Comparison of ENCODE assay signal across 7 cellular contexts in genomic region chr16:16595029-16595718, GRCh38.
DNase-seq lines count a peak whose midpoint lies in the region; ATAC-seq and TF ChIP-seq lines count a peak whose summit lies in the region.
"Not testable (repeated sequence)": the region's sequence is repeated elsewhere in the genome, so short reads cannot be mapped to it uniquely, and the experiment has no call there.

No MANE protein-coding gene starts in this region.

- not testable (repeated sequence) for H3K27me3 Mint-ChIP-seq in activated CD8-positive, alpha-beta memory T cell treated with anti-CD3 and anti-CD28 coated beads, Interleukin-2, amount 10 ng/mL, durations not matched to agents 7 days and 5 days
- peaks cover 10 to 12% of the 10 kb centered on the region in 2 donors for H3K27me3 Mint-ChIP-seq in effector memory CD8-positive, alpha-beta T cell

- POLR2A ChIA-PET in Panc1 (lab: Charles Lee): not testable (repeated sequence)

- DNase-seq in Panc1 (ENCODE audit: low read depth, low spot score); effector memory CD8-positive, alpha-beta T cell: not testable (repeated sequence)
- DNase-seq in activated CD8-positive, alpha-beta memory T cell treated with anti-CD3 and anti-CD28 coated beads, Interleukin-2, amount 10 ng/mL, durations not matched to agents 7 days and 5 days: peak; percentile 45

- not testable (repeated sequence) for H3K9me3 ChIP-seq in Panc1 (ENCODE audit: control insufficient read depth, insufficient read depth, low read depth, low read length)

- not testable (repeated sequence) for H3K27ac Mint-ChIP-seq in activated CD8-positive, alpha-beta memory T cell treated with anti-CD3 and anti-CD28 coated beads, Interleukin-2, amount 10 ng/mL, durations not matched to agents 7 days and 5 days; effector memory CD8-positive, alpha-beta T cell

- not testable (repeated sequence) for H3K27ac ChIP-seq in Panc1 (ENCODE audit: low read length)

- not testable (repeated sequence) for H3K4me3 ChIP-seq in Panc1 (ENCODE audit: low read depth in 2 of 2, low read length in 2 of 2)

- H3K4me3 Mint-ChIP-seq in activated CD8-positive, alpha-beta memory T cell treated with anti-CD3 and anti-CD28 coated beads, Interleukin-2, amount 10 ng/mL, durations not matched to agents 7 days and 5 days; effector memory CD8-positive, alpha-beta T cell: not testable (repeated sequence)

- CTCF ChIA-PET in Panc1 (lab: Charles Lee): not testable (repeated sequence)
- CTCF ChIA-PET in activated CD8-positive, alpha-beta memory T cell treated with anti-CD3 and anti-CD28 coated beads, Interleukin-2, amount 10 ng/mL, durations not matched to agents 7 days and 5 days (lab: Charles Lee): interaction anchor here (0.7 kb wide), 1 partner anchor 15 kb away, joined by 3 read pairs; no protein-coding TSS in a partner anchor

- not testable (repeated sequence) for H3K36me3 ChIP-seq in Panc1 (ENCODE audit: control insufficient read depth, insufficient read depth, low read length)

- intact Hi-C loops in Panc1 (cut with micrococcal nuclease; ENCODE audit: unreplicated experiment): not testable (repeated sequence)

- in situ Hi-C loops in Panc1 (cut with HindIII; ENCODE audit: low pct_unique_long_range_greater_than_20kb, low sequenced_read_pairs): not testable (repeated sequence)

- not testable (repeated sequence) for H3K27me3 ChIP-seq in Panc1 (ENCODE audit: control insufficient read depth, insufficient read depth, low read length)

- not testable (repeated sequence) for TF ChIP-seq CTCF in Panc1 (IDR thresholded peaks at IDR 0.05)

- H3K9me3 Mint-ChIP-seq in activated CD8-positive, alpha-beta memory T cell treated with anti-CD3 and anti-CD28 coated beads, Interleukin-2, amount 10 ng/mL, durations not matched to agents 7 days and 5 days (ENCODE audit: low read depth); effector memory CD8-positive, alpha-beta T cell: not testable (repeated sequence)

- H3K36me3 Mint-ChIP-seq in activated CD8-positive, alpha-beta memory T cell treated with anti-CD3 and anti-CD28 coated beads, Interleukin-2, amount 10 ng/mL, durations not matched to agents 7 days and 5 days; effector memory CD8-positive, alpha-beta T cell (ENCODE audit: insufficient read depth): not testable (repeated sequence)

- not testable (repeated sequence) for BruUV-seq in Panc1 (replicated peaks; lab: Mats Ljungman, UMichigan)

- H3K4me1 Mint-ChIP-seq in activated CD8-positive, alpha-beta memory T cell treated with anti-CD3 and anti-CD28 coated beads, Interleukin-2, amount 10 ng/mL, durations not matched to agents 7 days and 5 days: peaks cover 18% of the 10 kb centered on the region
- H3K4me1 Mint-ChIP-seq in effector memory CD8-positive, alpha-beta T cell (ENCODE audit: low read depth in 2 of 2): not testable (repeated sequence)

- ATAC-seq in GM18861 (IDR thresholded peaks at IDR 0.05; ENCODE audit: unreplicated experiment): peak; percentile 42
- peak; percentile 44 for ATAC-seq in GM21381 (IDR thresholded peaks at IDR 0.05; ENCODE audit: unreplicated experiment)
- peak; percentile 41 for ATAC-seq in HG02623 (IDR thresholded peaks at IDR 0.05; ENCODE audit: unreplicated experiment)
- ATAC-seq in HG03108 (IDR thresholded peaks at IDR 0.05; ENCODE audit: unreplicated experiment): peak; percentile 34
- peak; percentile 59; the same call in 1 of the 2 replicates for ATAC-seq in Panc1
- ATAC-seq in activated CD8-positive, alpha-beta memory T cell treated with anti-CD3 and anti-CD28 coated beads, Interleukin-2, amount 10 ng/mL, durations not matched to agents 7 days and 5 days: peak; percentile 58
- peak; percentile 60 for ATAC-seq in effector memory CD8-positive, alpha-beta T cell (replicated peaks)

- H3K4me1 ChIP-seq in Panc1 (ENCODE audit: control insufficient read depth, insufficient read depth, low read length): not testable (repeated sequence)
